In the genomic region with DNA sequence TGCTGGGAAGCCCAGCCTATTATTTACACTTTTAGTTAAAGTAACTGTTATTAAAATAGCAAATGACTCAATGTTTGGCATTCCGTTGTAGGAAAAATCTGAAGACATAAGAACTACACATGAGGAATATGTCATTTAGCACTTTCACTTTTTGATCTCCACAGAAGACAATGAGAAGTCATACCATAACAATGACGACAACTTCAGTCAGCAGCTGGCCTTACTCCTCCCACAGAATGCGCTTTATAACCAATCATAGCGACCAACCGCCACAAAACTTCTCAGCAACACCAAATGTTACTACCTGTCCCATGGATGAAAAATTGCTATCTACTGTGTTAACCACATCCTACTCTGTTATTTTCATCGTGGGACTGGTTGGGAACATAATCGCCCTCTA, we compare ENCODE assay signal across 1 cellular context.
TF ChIP-seq lines count a peak whose summit lies in the region.

No MANE protein-coding gene starts in this region.

TF ChIP-seq in IMR-90, 13 proteins besides CTCF, POLR2A, EP300 and RAD21:
- TF ChIP-seq SMC3 (IDR thresholded peaks at IDR 0.05; ENCODE audit: low read depth, low read length) (no peak), BHLHE40 (IDR thresholded peaks at IDR 0.05; ENCODE audit: low read depth, low read length) (no peak; the same call in 1 of the 2 replicates), MAFK (IDR thresholded peaks at IDR 0.05; ENCODE audit: low read depth, low read length) (no peak), FOS (IDR thresholded peaks at IDR 0.05; ENCODE audit: low read depth, low read length) (no peak), RCOR1 (IDR thresholded peaks at IDR 0.05; ENCODE audit: insufficient replicate concordance, low read length) (no peak), ELK1 (IDR thresholded peaks at IDR 0.05; ENCODE audit: borderline replicate concordance, low read depth, low read length) (no peak), MXI1 (IDR thresholded peaks at IDR 0.05; ENCODE audit: borderline replicate concordance, low read depth, low read length) (no peak), CHD1 (IDR thresholded peaks at IDR 0.05; ENCODE audit: low read depth, low read length) (no peak), CEBPB (IDR thresholded peaks at IDR 0.05; ENCODE audit: low read depth, low read length) (no peak), RFX5 (IDR thresholded peaks at IDR 0.05; ENCODE audit: low read depth, low read length) (no peak)
